In the genomic region with DNA sequence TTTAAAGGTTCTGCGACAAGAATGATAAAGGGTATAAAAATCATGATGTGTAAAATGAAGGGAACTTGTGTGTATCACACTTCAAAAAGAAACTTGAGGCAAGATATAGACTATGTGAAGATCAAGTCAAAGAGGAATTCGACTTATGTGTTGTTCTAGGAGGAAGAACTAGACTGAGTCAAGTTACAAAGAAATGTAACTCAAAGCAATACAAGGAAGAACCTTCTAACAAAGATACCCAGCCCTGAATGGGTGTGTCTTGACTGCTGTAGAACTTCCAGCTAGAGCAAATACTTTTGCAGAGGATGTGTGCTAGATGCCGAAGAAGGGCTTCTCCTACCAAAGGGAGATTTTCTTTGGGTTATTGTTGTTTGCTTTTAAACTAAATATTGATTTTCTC, we compare ENCODE assay signal across 1 cellular context.
TF ChIP-seq lines count a peak whose summit lies in the region.

No MANE protein-coding gene starts in this region.

TF ChIP-seq in HepG2, 621 proteins besides CTCF, POLR2A, EP300 and RAD21:
- TF ChIP-seq HOXA5 (CRISPR knock-in tag; IDR thresholded peaks at IDR 0.05) (no peak), ZNF124 (CRISPR knock-in tag; IDR thresholded peaks at IDR 0.05) (peak; percentile 39; the same call in 1 of the 2 replicates)
